Comparison of ENCODE assay signal across 1 cellular context in the genomic region with DNA sequence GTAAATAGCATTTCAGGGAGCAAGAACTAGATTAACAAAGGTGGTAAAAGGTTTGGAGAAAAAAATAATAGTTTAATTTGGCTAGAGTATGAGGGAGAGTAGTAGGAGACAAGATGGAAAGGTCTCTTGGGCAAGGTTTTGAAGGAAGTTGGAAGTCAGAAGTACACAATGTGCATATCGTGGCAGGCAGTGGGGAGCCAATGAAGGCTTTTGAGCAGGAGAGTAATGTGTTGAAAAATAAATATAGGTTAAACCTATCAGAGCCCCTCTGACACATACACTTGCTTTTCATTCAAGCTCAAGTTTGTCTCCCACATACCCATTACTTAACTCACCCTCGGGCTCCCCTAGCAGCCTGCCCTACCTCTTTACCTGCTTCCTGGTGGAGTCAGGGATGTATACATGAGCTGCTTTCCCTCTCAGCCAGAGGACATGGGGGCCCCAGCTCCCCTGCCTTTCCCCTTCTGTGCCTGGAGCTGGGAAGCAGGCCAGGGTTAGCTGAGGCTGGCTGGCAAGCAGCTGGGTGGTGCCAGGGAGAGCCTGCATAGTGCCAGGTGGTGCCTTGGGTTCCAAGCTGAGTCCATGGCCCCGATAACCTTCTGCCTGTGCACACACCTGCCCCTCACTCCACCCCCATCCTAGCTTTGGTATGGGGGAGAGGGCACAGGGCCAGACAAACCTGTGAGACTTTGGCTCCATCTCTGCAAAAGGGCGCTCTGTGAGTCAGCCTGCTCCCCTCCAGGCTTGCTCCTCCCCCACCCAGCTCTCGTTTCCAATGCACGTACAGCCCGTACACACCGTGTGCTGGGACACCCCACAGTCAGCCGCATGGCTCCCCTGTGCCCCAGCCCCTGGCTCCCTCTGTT.
A peak's percentile ranks its signal among the peaks of the same experiment; 100 is the strongest.
TF ChIP-seq lines count a peak whose summit lies in the region.

A gene (plus strand): TSS at position 797 of the 866 bp plus-strand sequence. CDS start 32 bp downstream, at position 829.

TF ChIP-seq in HepG2, 621 proteins besides CTCF, POLR2A, EP300 and RAD21 (continued from another document and continues in another):
- 0 out of 2 replicates have a peak, but pooled peaks have one; percentile 41 for TF ChIP-seq HNF4G (IDR thresholded peaks at IDR 0.05; ENCODE audit: borderline replicate concordance, low read depth, low read length)
- TF ChIP-seq HNF4G (CRISPR knock-in tag; IDR thresholded peaks at IDR 0.05; ENCODE audit: borderline replicate concordance, low read depth), result no peak
- 0 out of 3 replicates have a peak, but pooled peaks have one; percentile 24 for TF ChIP-seq MXI1 (IDR thresholded peaks at IDR 0.05; ENCODE audit: borderline replicate concordance, low read depth, low read length)
- TF ChIP-seq MIER2 (CRISPR knock-in tag; IDR thresholded peaks at IDR 0.05), result no peak
- no peak for TF ChIP-seq CBX1 (IDR thresholded peaks at IDR 0.05; ENCODE audit: low read depth)
- TF ChIP-seq ZFP41 (CRISPR knock-in tag; IDR thresholded peaks at IDR 0.05; ENCODE audit: borderline replicate concordance), result no peak
- TF ChIP-seq ISL2 (CRISPR knock-in tag; IDR thresholded peaks at IDR 0.05), result no peak
- TF ChIP-seq, protein P1, sequence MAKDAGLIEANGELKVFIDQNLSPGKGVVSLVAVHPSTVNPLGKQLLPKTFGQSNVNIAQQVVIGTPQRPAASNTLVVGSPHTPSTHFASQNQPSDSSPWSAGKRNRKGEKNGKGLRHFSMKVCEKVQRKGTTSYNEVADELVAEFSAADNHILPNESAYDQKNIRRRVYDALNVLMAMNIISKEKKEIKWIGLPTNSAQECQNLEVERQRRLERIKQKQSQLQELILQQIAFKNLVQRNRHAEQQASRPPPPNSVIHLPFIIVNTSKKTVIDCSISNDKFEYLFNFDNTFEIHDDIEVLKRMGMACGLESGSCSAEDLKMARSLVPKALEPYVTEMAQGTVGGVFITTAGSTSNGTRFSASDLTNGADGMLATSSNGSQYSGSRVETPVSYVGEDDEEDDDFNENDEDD (CRISPR knock-in tag; IDR thresholded peaks at IDR 0.05; ENCODE audit: borderline replicate concordance), result 0 out of 2 replicates have a peak, but pooled peaks have one; percentile 26
- no peak for TF ChIP-seq AGO1 (IDR thresholded peaks at IDR 0.05; ENCODE audit: low read depth, low read length, poor library complexity, severe bottlenecking)
- peak; percentile 32; the same call in 1 of the 2 replicates for TF ChIP-seq KMT2B (CRISPR knock-in tag; IDR thresholded peaks at IDR 0.05)
- TF ChIP-seq, protein P2, sequence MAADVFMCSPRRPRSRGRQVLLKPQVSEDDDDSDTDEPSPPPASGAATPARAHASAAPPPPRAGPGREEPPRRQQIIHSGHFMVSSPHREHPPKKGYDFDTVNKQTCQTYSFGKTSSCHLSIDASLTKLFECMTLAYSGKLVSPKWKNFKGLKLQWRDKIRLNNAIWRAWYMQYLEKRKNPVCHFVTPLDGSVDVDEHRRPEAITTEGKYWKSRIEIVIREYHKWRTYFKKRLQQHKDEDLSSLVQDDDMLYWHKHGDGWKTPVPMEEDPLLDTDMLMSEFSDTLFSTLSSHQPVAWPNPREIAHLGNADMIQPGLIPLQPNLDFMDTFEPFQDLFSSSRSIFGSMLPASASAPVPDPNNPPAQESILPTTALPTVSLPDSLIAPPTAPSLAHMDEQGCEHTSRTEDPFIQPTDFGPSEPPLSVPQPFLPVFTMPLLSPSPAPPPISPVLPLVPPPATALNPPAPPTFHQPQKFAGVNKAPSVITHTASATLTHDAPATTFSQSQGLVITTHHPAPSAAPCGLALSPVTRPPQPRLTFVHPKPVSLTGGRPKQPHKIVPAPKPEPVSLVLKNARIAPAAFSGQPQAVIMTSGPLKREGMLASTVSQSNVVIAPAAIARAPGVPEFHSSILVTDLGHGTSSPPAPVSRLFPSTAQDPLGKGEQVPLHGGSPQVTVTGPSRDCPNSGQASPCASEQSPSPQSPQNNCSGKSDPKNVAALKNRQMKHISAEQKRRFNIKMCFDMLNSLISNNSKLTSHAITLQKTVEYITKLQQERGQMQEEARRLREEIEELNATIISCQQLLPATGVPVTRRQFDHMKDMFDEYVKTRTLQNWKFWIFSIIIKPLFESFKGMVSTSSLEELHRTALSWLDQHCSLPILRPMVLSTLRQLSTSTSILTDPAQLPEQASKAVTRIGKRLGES (CRISPR knock-in tag; IDR thresholded peaks at IDR 0.05; ENCODE audit: borderline replicate concordance), result no peak
- TF ChIP-seq ZNF510 (CRISPR knock-in tag; IDR thresholded peaks at IDR 0.05; ENCODE audit: low read depth), result no peak
- TF ChIP-seq CREM (IDR thresholded peaks at IDR 0.05), result no peak
- no peak for TF ChIP-seq CREM (CRISPR knock-in tag; IDR thresholded peaks at IDR 0.05)
- TF ChIP-seq ZNF136 (CRISPR knock-in tag; IDR thresholded peaks at IDR 0.05; ENCODE audit: low read depth), result no peak
- peak; percentile 40 for TF ChIP-seq ZFP36 (IDR thresholded peaks at IDR 0.05; ENCODE audit: borderline replicate concordance, low read depth, low read length, partially characterized antibody)
- no peak for TF ChIP-seq U2AF2 (IDR thresholded peaks at IDR 0.05; ENCODE audit: low read depth, low read length)
- TF ChIP-seq, protein P3, sequence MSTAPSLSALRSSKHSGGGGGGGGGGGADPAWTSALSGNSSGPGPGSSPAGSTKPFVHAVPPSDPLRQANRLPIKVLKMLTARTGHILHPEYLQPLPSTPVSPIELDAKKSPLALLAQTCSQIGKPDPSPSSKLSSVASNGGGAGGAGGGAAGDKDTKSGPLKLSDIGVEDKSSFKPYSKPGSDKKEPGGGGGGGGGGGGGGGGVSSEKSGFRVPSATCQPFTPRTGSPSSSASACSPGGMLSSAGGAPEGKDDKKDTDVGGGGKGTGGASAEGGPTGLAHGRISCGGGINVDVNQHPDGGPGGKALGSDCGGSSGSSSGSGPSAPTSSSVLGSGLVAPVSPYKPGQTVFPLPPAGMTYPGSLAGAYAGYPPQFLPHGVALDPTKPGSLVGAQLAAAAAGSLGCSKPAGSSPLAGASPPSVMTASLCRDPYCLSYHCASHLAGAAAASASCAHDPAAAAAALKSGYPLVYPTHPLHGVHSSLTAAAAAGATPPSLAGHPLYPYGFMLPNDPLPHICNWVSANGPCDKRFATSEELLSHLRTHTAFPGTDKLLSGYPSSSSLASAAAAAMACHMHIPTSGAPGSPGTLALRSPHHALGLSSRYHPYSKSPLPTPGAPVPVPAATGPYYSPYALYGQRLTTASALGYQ (CRISPR knock-in tag; IDR thresholded peaks at IDR 0.05), result no peak
- no peak for TF ChIP-seq ZNF30 (CRISPR knock-in tag; IDR thresholded peaks at IDR 0.05)
- no peak for TF ChIP-seq MED1 (CRISPR knock-in tag; IDR thresholded peaks at IDR 0.05)
- peak; percentile 52; the same call in 1 of the 2 replicates for TF ChIP-seq MTA1 (CRISPR knock-in tag; IDR thresholded peaks at IDR 0.05; ENCODE audit: borderline replicate concordance)
- TF ChIP-seq ZBTB38 (CRISPR knock-in tag; IDR thresholded peaks at IDR 0.05), result peak; percentile 62; the same call in 1 of the 2 replicates
- TF ChIP-seq ZNF569 (CRISPR knock-in tag; IDR thresholded peaks at IDR 0.05; ENCODE audit: borderline replicate concordance), result 0 out of 2 replicates have a peak, but pooled peaks have one; percentile 66
- TF ChIP-seq, protein P4, sequence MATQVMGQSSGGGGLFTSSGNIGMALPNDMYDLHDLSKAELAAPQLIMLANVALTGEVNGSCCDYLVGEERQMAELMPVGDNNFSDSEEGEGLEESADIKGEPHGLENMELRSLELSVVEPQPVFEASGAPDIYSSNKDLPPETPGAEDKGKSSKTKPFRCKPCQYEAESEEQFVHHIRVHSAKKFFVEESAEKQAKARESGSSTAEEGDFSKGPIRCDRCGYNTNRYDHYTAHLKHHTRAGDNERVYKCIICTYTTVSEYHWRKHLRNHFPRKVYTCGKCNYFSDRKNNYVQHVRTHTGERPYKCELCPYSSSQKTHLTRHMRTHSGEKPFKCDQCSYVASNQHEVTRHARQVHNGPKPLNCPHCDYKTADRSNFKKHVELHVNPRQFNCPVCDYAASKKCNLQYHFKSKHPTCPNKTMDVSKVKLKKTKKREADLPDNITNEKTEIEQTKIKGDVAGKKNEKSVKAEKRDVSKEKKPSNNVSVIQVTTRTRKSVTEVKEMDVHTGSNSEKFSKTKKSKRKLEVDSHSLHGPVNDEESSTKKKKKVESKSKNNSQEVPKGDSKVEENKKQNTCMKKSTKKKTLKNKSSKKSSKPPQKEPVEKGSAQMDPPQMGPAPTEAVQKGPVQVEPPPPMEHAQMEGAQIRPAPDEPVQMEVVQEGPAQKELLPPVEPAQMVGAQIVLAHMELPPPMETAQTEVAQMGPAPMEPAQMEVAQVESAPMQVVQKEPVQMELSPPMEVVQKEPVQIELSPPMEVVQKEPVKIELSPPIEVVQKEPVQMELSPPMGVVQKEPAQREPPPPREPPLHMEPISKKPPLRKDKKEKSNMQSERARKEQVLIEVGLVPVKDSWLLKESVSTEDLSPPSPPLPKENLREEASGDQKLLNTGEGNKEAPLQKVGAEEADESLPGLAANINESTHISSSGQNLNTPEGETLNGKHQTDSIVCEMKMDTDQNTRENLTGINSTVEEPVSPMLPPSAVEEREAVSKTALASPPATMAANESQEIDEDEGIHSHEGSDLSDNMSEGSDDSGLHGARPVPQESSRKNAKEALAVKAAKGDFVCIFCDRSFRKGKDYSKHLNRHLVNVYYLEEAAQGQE (IDR thresholded peaks at IDR 0.05; ENCODE audit: borderline replicate concordance in 1 of 2, low read depth in 1 of 2, low read length in 2 of 2), result no peak
- TF ChIP-seq ZFYVE20 (CRISPR knock-in tag; IDR thresholded peaks at IDR 0.05; ENCODE audit: borderline replicate concordance, low read depth), result no peak
- TF ChIP-seq MAF1 (CRISPR knock-in tag; IDR thresholded peaks at IDR 0.05; ENCODE audit: borderline replicate concordance), result no peak
- TF ChIP-seq HOXA3 (CRISPR knock-in tag; IDR thresholded peaks at IDR 0.05), result peak; percentile 28; the same call in 1 of the 2 replicates
- TF ChIP-seq, protein P5, sequence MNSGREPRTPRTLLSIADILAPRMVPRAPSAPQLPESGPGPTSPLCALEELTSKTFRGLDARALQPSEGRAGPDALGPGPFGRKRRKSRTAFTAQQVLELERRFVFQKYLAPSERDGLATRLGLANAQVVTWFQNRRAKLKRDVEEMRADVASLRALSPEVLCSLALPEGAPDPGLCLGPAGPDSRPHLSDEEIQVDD (CRISPR knock-in tag; IDR thresholded peaks at IDR 0.05; ENCODE audit: borderline replicate concordance), result no peak
- no peak for TF ChIP-seq ZKSCAN1 (IDR thresholded peaks at IDR 0.05; ENCODE audit: low read length)
- TF ChIP-seq ZNF282 (IDR thresholded peaks at IDR 0.05; ENCODE audit: partially characterized antibody), result no peak
- no peak for TF ChIP-seq NONO (IDR thresholded peaks at IDR 0.05)
- no peak for TF ChIP-seq NONO (CRISPR knock-in tag; conservative IDR thresholded peaks at IDR 0.05)
- TF ChIP-seq TCF12 (IDR thresholded peaks at IDR 0.05), result no peak
- TF ChIP-seq TCF12 (CRISPR knock-in tag; IDR thresholded peaks at IDR 0.05), result no peak
- no peak; the same call in 1 of the 2 replicates for TF ChIP-seq ZMYM3 (CRISPR knock-in tag; IDR thresholded peaks at IDR 0.05)
- TF ChIP-seq YY1 (IDR thresholded peaks at IDR 0.05; ENCODE audit: insufficient read depth, insufficient replicate concordance, low read depth, low read length), result peak; percentile 14
- TF ChIP-seq BRD4 (CRISPR knock-in tag; IDR thresholded peaks at IDR 0.05), result 0 out of 2 replicates have a peak, but pooled peaks have one; percentile 61
- peak; percentile 48; the same call in 1 of the 2 replicates for TF ChIP-seq ZNF572 (CRISPR knock-in tag; IDR thresholded peaks at IDR 0.05)
- TF ChIP-seq, protein P6, sequence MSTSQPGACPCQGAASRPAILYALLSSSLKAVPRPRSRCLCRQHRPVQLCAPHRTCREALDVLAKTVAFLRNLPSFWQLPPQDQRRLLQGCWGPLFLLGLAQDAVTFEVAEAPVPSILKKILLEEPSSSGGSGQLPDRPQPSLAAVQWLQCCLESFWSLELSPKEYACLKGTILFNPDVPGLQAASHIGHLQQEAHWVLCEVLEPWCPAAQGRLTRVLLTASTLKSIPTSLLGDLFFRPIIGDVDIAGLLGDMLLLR (CRISPR knock-in tag; IDR thresholded peaks at IDR 0.05), result no peak
- TF ChIP-seq TRIM24 (CRISPR knock-in tag; IDR thresholded peaks at IDR 0.05), result no peak
- peak; percentile 54; the same call in 1 of the 2 replicates for TF ChIP-seq PITX1 (CRISPR knock-in tag; IDR thresholded peaks at IDR 0.05)
- TF ChIP-seq, protein P7, sequence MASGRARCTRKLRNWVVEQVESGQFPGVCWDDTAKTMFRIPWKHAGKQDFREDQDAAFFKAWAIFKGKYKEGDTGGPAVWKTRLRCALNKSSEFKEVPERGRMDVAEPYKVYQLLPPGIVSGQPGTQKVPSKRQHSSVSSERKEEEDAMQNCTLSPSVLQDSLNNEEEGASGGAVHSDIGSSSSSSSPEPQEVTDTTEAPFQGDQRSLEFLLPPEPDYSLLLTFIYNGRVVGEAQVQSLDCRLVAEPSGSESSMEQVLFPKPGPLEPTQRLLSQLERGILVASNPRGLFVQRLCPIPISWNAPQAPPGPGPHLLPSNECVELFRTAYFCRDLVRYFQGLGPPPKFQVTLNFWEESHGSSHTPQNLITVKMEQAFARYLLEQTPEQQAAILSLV (CRISPR knock-in tag; IDR thresholded peaks at IDR 0.05; ENCODE audit: borderline replicate concordance), result 0 out of 2 replicates have a peak, but pooled peaks have one; percentile 18
- TF ChIP-seq, protein P8, sequence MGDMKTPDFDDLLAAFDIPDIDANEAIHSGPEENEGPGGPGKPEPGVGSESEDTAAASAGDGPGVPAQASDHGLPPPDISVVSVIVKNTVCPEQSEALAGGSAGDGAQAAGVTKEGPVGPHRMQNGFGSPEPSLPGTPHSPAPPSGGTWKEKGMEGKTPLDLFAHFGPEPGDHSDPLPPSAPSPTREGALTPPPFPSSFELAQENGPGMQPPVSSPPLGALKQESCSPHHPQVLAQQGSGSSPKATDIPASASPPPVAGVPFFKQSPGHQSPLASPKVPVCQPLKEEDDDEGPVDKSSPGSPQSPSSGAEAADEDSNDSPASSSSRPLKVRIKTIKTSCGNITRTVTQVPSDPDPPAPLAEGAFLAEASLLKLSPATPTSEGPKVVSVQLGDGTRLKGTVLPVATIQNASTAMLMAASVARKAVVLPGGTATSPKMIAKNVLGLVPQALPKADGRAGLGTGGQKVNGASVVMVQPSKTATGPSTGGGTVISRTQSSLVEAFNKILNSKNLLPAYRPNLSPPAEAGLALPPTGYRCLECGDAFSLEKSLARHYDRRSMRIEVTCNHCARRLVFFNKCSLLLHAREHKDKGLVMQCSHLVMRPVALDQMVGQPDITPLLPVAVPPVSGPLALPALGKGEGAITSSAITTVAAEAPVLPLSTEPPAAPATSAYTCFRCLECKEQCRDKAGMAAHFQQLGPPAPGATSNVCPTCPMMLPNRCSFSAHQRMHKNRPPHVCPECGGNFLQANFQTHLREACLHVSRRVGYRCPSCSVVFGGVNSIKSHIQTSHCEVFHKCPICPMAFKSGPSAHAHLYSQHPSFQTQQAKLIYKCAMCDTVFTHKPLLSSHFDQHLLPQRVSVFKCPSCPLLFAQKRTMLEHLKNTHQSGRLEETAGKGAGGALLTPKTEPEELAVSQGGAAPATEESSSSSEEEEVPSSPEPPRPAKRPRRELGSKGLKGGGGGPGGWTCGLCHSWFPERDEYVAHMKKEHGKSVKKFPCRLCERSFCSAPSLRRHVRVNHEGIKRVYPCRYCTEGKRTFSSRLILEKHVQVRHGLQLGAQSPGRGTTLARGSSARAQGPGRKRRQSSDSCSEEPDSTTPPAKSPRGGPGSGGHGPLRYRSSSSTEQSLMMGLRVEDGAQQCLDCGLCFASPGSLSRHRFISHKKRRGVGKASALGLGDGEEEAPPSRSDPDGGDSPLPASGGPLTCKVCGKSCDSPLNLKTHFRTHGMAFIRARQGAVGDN (CRISPR knock-in tag; IDR thresholded peaks at IDR 0.05), result peak; percentile 93
- no peak for TF ChIP-seq SP140L (CRISPR knock-in tag; IDR thresholded peaks at IDR 0.05; ENCODE audit: borderline replicate concordance)
- TF ChIP-seq POLR2AphosphoS5 (IDR thresholded peaks at IDR 0.05; ENCODE audit: low read depth, low read length), result 0 out of 2 replicates have a peak, but pooled peaks have one; percentile 24
